28 cellular contexts compared by ENCODE assay signal in the genomic region with DNA sequence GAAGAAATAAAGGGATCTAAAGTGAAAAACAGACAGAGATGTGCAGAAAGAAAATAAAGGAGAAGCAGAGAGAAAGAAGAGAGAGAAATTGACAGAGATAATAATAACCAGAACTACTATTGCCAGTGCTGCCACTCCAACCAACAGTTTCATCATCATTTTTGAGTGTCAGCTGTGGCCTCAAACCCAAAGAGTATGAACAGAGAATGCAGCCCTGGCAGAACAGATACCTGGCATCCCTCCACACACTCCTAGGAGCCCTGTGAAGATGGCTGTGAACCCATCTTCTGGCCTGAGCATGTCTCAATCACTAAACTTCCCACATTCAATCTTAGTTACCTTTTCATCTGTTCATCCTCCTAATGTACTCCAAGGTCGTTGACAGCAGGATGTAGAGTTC.
"Had no signal": no experiment of that assay in that cellular context is flagged by ENCODE, and none has a peak within 500 bp of the region (broad histone marks: within the 10 kb centered on the region; RNA-seq: fewer than 3 reads in every experiment).

No MANE protein-coding gene starts in this region.

- H3K27me3 Mint-ChIP-seq: activated CD4-positive, alpha-beta memory T cell treated with anti-CD3 and anti-CD28 coated beads for 36 hours; activated CD4-positive, alpha-beta T cell treated with anti-CD3 and anti-CD28 coated beads for 36 hours; activated CD4-positive, alpha-beta T cell treated with anti-CD3 and anti-CD28 coated beads, Interleukin-2, amount 10 ng/mL, durations not matched to agents 24 days and 14 days; activated CD8-positive, alpha-beta memory T cell treated with anti-CD3 and anti-CD28 coated beads, Interleukin-2, amount 10 ng/mL, durations not matched to agents 7 days and 5 days; activated T-cell treated with anti-CD3 and anti-CD28 coated beads, Interleukin-2, amount 50 U/mL, for 24 hours; activated T-helper 17 cell treated with anti-CD3 and anti-CD28 coated beads, Interleukin-2, amount 50 U/mL, for 72 hours had no signal

- H3K4me3 Mint-ChIP-seq: activated CD4-positive, alpha-beta memory T cell treated with anti-CD3 and anti-CD28 coated beads for 36 hours; activated CD4-positive, alpha-beta T cell treated with anti-CD3 and anti-CD28 coated beads for 36 hours; activated CD4-positive, alpha-beta T cell treated with anti-CD3 and anti-CD28 coated beads, Interleukin-2, amount 10 ng/mL, durations not matched to agents 24 days and 14 days; activated CD8-positive, alpha-beta memory T cell treated with anti-CD3 and anti-CD28 coated beads, Interleukin-2, amount 10 ng/mL, durations not matched to agents 7 days and 5 days; activated CD8-positive, alpha-beta T cell treated with anti-CD3 and anti-CD28 coated beads, Interleukin-2, amount 10 ng/mL, durations not matched to agents 7 days and 5 days; activated naive CD8-positive, alpha-beta T cell; activated T-cell treated with anti-CD3 and anti-CD28 coated beads, Interleukin-2, amount 50 U/mL, for 24 hours; activated T-helper 17 cell treated with anti-CD3 and anti-CD28 coated beads, Interleukin-2, amount 50 U/mL, for 72 hours; effector memory CD8-positive, alpha-beta T cell had no signal

- H3K36me3 ChIP-seq: esophagus muscularis mucosa, gastrocnemius medialis, heart left ventricle had no signal

- H3K27ac ChIP-seq: esophagus muscularis mucosa, foreskin keratinocyte, gastrocnemius medialis had no signal

- H3K27ac Mint-ChIP-seq: activated CD4-positive, alpha-beta memory T cell treated with anti-CD3 and anti-CD28 coated beads for 36 hours; activated CD4-positive, alpha-beta T cell treated with anti-CD3 and anti-CD28 coated beads for 36 hours; activated CD4-positive, alpha-beta T cell treated with anti-CD3 and anti-CD28 coated beads, Interleukin-2, amount 10 ng/mL, durations not matched to agents 24 days and 14 days; activated CD8-positive, alpha-beta memory T cell treated with anti-CD3 and anti-CD28 coated beads, Interleukin-2, amount 10 ng/mL, durations not matched to agents 7 days and 5 days; activated CD8-positive, alpha-beta T cell treated with anti-CD3 and anti-CD28 coated beads, Interleukin-2, amount 10 ng/mL, durations not matched to agents 7 days and 5 days; activated naive CD8-positive, alpha-beta T cell; activated T-cell treated with anti-CD3 and anti-CD28 coated beads, Interleukin-2, amount 50 U/mL, for 24 hours; activated T-helper 17 cell treated with anti-CD3 and anti-CD28 coated beads, Interleukin-2, amount 50 U/mL, for 72 hours; effector memory CD8-positive, alpha-beta T cell had no signal

- H3K36me3 Mint-ChIP-seq: activated CD4-positive, alpha-beta memory T cell treated with anti-CD3 and anti-CD28 coated beads for 36 hours; activated CD8-positive, alpha-beta memory T cell treated with anti-CD3 and anti-CD28 coated beads, Interleukin-2, amount 10 ng/mL, durations not matched to agents 7 days and 5 days; activated naive CD8-positive, alpha-beta T cell had no signal

- DNase-seq: activated CD4-positive, alpha-beta memory T cell treated with anti-CD3 and anti-CD28 coated beads for 36 hours; activated CD4-positive, alpha-beta T cell treated with anti-CD3 and anti-CD28 coated beads for 36 hours; activated CD4-positive, alpha-beta T cell treated with anti-CD3 and anti-CD28 coated beads, Interleukin-2, amount 10 ng/mL, durations not matched to agents 24 days and 14 days; activated CD4-positive, CD25-positive, alpha-beta regulatory T cell; activated CD4-positive, CD25-positive, alpha-beta regulatory T cell treated with anti-CD3 and anti-CD28 coated beads, Interleukin-2, amount 50 U/mL, for 72 hours; activated CD8-positive, alpha-beta memory T cell treated with anti-CD3 and anti-CD28 coated beads, Interleukin-2, amount 10 ng/mL, durations not matched to agents 7 days and 5 days; activated CD8-positive, alpha-beta memory T cell treated with anti-CD3 and anti-CD28 coated beads, Interleukin-2, amount 50 U/mL, for 4 hours; activated CD8-positive, alpha-beta T cell treated with anti-CD3 and anti-CD28 coated beads, Interleukin-2, amount 10 ng/mL, durations not matched to agents 7 days and 5 days; activated effector memory CD4-positive, alpha-beta T cell treated with Interleukin-2 at 50 U/mL for 16 hours; activated gamma-delta T cell treated with Interleukin-2 at 50 U/mL for 16 hours; activated naive CD4-positive, alpha-beta T cell treated with anti-CD3 and anti-CD28 coated beads, Interleukin-2, amount 50 U/mL, for 16 hours; activated naive CD4-positive, alpha-beta T cell treated with Interleukin-2 at 50 U/mL for 16 hours; activated T-cell treated with anti-CD3 and anti-CD28 coated beads, Interleukin-2, amount 50 U/mL, for 24 hours; amniotic stem cell; central memory CD4-positive, alpha-beta T cell; cortex of kidney; dermis blood vessel endothelial cell; effector CD4-positive, alpha-beta T cell; effector memory CD8-positive, alpha-beta T cell; erythroblast; foreskin keratinocyte; gastrocnemius medialis; glutamatergic neuron; heart left ventricle; T-helper 2 cell had no signal

- H3K27me3 ChIP-seq: esophagus muscularis mucosa, foreskin keratinocyte, gastrocnemius medialis, heart left ventricle had no signal

- H3K9me3 ChIP-seq: gastrocnemius medialis had no signal

- H3K4me3 ChIP-seq: esophagus muscularis mucosa, gastrocnemius medialis, heart left ventricle had no signal

- H3K4me1 Mint-ChIP-seq: activated CD4-positive, alpha-beta T cell treated with anti-CD3 and anti-CD28 coated beads for 36 hours; activated CD4-positive, alpha-beta T cell treated with anti-CD3 and anti-CD28 coated beads, Interleukin-2, amount 10 ng/mL, durations not matched to agents 24 days and 14 days; activated CD8-positive, alpha-beta memory T cell treated with anti-CD3 and anti-CD28 coated beads, Interleukin-2, amount 10 ng/mL, durations not matched to agents 7 days and 5 days; activated T-helper 17 cell treated with anti-CD3 and anti-CD28 coated beads, Interleukin-2, amount 50 U/mL, for 72 hours had no signal

- H3K9me3 Mint-ChIP-seq: activated CD4-positive, alpha-beta memory T cell treated with anti-CD3 and anti-CD28 coated beads for 36 hours; activated CD4-positive, alpha-beta T cell treated with anti-CD3 and anti-CD28 coated beads, Interleukin-2, amount 10 ng/mL, durations not matched to agents 24 days and 14 days; activated T-helper 17 cell treated with anti-CD3 and anti-CD28 coated beads, Interleukin-2, amount 50 U/mL, for 72 hours had no signal

- ATAC-seq: activated CD4-positive, alpha-beta T cell treated with anti-CD3 and anti-CD28 coated beads for 36 hours; activated CD8-positive, alpha-beta memory T cell treated with anti-CD3 and anti-CD28 coated beads, Interleukin-2, amount 10 ng/mL, durations not matched to agents 7 days and 5 days; activated CD8-positive, alpha-beta T cell treated with anti-CD3 and anti-CD28 coated beads, Interleukin-2, amount 10 ng/mL, durations not matched to agents 7 days and 5 days; activated T-helper 17 cell treated with anti-CD3 and anti-CD28 coated beads, Interleukin-2, amount 50 U/mL, for 72 hours; effector memory CD8-positive, alpha-beta T cell; foreskin keratinocyte; gastrocnemius medialis had no signal

- H3K4me1 ChIP-seq: esophagus muscularis mucosa, foreskin keratinocyte, gastrocnemius medialis had no signal
